Comparison of ENCODE assay signal across 1 cellular context in the genomic region with DNA sequence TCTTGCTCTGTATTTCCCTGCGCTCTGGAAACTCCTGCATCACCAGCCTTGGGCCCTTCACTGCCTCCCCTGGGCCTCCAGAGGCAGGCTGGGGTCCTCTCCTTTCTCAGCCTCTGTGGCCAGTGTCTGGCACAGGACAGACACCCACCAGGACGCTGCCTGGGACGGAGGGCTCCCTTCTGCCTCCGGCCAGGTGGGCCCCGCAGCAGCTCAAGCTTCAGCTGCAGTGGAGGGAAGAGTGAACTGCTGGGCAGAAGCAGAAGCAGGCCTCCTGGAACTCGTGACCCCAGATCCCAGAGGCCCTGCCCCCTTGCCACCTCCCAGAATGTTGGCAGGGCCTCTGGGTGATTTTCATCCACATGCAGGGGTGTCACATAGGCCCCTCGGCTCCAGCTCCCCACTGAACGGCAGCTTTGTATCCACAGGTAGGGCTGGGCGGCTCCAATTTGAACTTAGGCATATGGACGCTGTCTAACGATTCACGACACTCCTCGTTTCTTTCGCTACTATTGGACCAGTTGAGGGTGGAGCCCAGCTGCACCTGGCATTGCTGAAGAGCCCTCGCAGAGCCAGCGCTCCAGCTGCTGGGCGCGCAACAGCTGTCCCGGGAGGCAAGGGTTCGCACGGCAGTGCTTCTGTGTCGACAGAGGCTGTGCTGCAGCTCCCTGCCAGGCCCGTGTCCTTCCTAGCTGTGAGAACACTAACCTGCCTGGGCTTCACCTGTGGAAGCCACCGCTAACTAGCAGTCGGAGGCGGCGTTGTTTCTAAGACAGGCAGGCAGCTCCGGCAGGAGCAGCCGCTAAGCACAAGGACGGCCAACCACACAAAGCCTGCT.
TF ChIP-seq lines count a peak whose summit lies in the region.

No MANE protein-coding gene starts in this region.

TF ChIP-seq in H1, 55 proteins besides CTCF, POLR2A, EP300 and RAD21:
- TF ChIP-seq POLR2AphosphoS5 (IDR thresholded peaks at IDR 0.05; ENCODE audit: low read depth, low read length), result no peak
- TF ChIP-seq, protein P1, sequence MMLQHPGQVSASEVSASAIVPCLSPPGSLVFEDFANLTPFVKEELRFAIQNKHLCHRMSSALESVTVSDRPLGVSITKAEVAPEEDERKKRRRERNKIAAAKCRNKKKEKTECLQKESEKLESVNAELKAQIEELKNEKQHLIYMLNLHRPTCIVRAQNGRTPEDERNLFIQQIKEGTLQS (IDR thresholded peaks at IDR 0.05; ENCODE audit: insufficient read depth, low read depth, low read length), result no peak
- TF ChIP-seq EZH2 (IDR thresholded peaks at IDR 0.05; ENCODE audit: low read depth, low read length, severe bottlenecking), result no peak
- no peak for TF ChIP-seq HDAC2 (IDR thresholded peaks at IDR 0.05; ENCODE audit: borderline replicate concordance in 1 of 2, low read depth in 2 of 2, low read length in 2 of 2)
- TF ChIP-seq SIN3A (conservative IDR thresholded peaks at IDR 0.05 in 1 of 2, IDR thresholded peaks at IDR 0.05 in 1 of 2; ENCODE audit: low read depth in 1 of 2, low read length in 2 of 2), result no peak
- TF ChIP-seq, protein P2, sequence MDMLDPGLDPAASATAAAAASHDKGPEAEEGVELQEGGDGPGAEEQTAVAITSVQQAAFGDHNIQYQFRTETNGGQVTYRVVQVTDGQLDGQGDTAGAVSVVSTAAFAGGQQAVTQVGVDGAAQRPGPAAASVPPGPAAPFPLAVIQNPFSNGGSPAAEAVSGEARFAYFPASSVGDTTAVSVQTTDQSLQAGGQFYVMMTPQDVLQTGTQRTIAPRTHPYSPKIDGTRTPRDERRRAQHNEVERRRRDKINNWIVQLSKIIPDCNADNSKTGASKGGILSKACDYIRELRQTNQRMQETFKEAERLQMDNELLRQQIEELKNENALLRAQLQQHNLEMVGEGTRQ (IDR thresholded peaks at IDR 0.05; ENCODE audit: low read length), result no peak
- TF ChIP-seq TCF12 (IDR thresholded peaks at IDR 0.05; ENCODE audit: low read depth, low read length), result no peak
- no peak for TF ChIP-seq SUZ12 (IDR thresholded peaks at IDR 0.05; ENCODE audit: low read length)
- TF ChIP-seq TAF1 (IDR thresholded peaks at IDR 0.05; ENCODE audit: low read depth, low read length), result no peak
- TF ChIP-seq TBP (IDR thresholded peaks at IDR 0.05; ENCODE audit: low read depth, low read length), result no peak
- no peak for TF ChIP-seq BRCA1 (IDR thresholded peaks at IDR 0.05; ENCODE audit: low read depth, low read length)
- TF ChIP-seq SP1 (IDR thresholded peaks at IDR 0.05; ENCODE audit: low read depth, low read length), result no peak
- no peak for TF ChIP-seq RFX5 (IDR thresholded peaks at IDR 0.05; ENCODE audit: borderline replicate concordance, low read depth, low read length)
- no peak for TF ChIP-seq TAF7 (optimal IDR thresholded peaks at IDR 0.05; ENCODE audit: borderline replicate concordance, low read depth, low read length)
- no peak for TF ChIP-seq BCL11A (IDR thresholded peaks at IDR 0.05; ENCODE audit: low read depth in 2 of 2, low read length in 2 of 2)
- TF ChIP-seq JUND (IDR thresholded peaks at IDR 0.05; ENCODE audit: low read length), result no peak
